ENCODE assay signal across 8 cellular contexts in genomic region chr12:50070314-50071060, GRCh38. TPM values are rescaled to one million over a fixed set of nuclear protein-coding genes. Genes with fewer than 3 reads are reported as not detected.
DNase-seq lines count a peak whose midpoint lies in the region; ATAC-seq, FAIRE-seq and TF ChIP-seq lines count a peak whose summit lies in the region.

No MANE protein-coding gene starts in this region.

- H2AFZ ChIP-seq in KMS-11 (ENCODE audit: low read depth) = peak overlapping the region; percentile 58
- peak overlapping the region; percentile 86 for H2AFZ ChIP-seq in osteoblast (ENCODE audit: low read length)

- H3K9me3 ChIP-seq in osteoblast (ENCODE audit: low read depth, low read length) (no peaks in the 10 kb centered on the region), transverse colon (no peaks in the 10 kb centered on the region)

- H3K27ac ChIP-seq in KMS-11 (no peak overlapping the region), osteoblast (ENCODE audit: low read depth, low read length) (no peak overlapping the region), transverse colon (no peak overlapping the region)

- ATAC-seq in activated T-helper 17 cell treated with anti-CD3 and anti-CD28 coated beads, Interleukin-2, amount 50 U/mL, for 72 hours (replicated peaks) = peak; percentile 63
- ATAC-seq in GM19351 (IDR thresholded peaks at IDR 0.05; ENCODE audit: unreplicated experiment) = no peak

- TF ChIP-seq POLR2A in transverse colon (IDR thresholded peaks at IDR 0.05) = no peak

- no peak overlapping the region for H3K27ac Mint-ChIP-seq in activated T-helper 17 cell treated with anti-CD3 and anti-CD28 coated beads, Interleukin-2, amount 50 U/mL, for 72 hours

- H3K4me2 ChIP-seq in KMS-11 (no peak overlapping the region), osteoblast (ENCODE audit: insufficient read depth, low read length) (peak overlapping the region; percentile 68)

- TF ChIP-seq CTCF in KMS-11 (conservative IDR thresholded peaks at IDR 0.05; ENCODE audit: low read depth, low read length) (peak; percentile 93), osteoblast (IDR thresholded peaks at IDR 0.05; ENCODE audit: extremely low read depth, low read depth, low read length) (peak; percentile 99), transverse colon (IDR thresholded peaks at IDR 0.05) (peak; percentile 87 to 95 (median 92))

- no peak for TF ChIP-seq EP300 in transverse colon (IDR thresholded peaks at IDR 0.05; ENCODE audit: low read depth)

- no peaks in the 10 kb centered on the region for H3K9me3 Mint-ChIP-seq in activated T-helper 17 cell treated with anti-CD3 and anti-CD28 coated beads, Interleukin-2, amount 50 U/mL, for 72 hours

- in situ Hi-C loops in transverse colon (cut with MboI; ENCODE audit: low pct_ligation_motif_present in 1 of 4, low pct_unique_long_range_greater_than_20kb in 1 of 4, low sequenced_read_pairs in 3 of 4) = loop anchor here in 2 of 4 donors (5.0 to 25.0 kb wide), 2 partner anchors 103 to 208 kb away; no protein-coding TSS in a partner anchor

- no peaks in the 10 kb centered on the region for H4K20me1 ChIP-seq in KMS-11 (ENCODE audit: insufficient read depth)
- no peaks in the 10 kb centered on the region for H4K20me1 ChIP-seq in osteoblast (ENCODE audit: insufficient read depth, low read length)

- H3K36me3 Mint-ChIP-seq in activated T-helper 17 cell treated with anti-CD3 and anti-CD28 coated beads, Interleukin-2, amount 50 U/mL, for 72 hours (ENCODE audit: low read depth) = no peaks in the 10 kb centered on the region

- intact Hi-C loops in transverse colon (cut with DNase I; ENCODE audit: low total_unique reads) = loop anchor here (5.0 kb wide), 1 partner anchor 103 kb away; no protein-coding TSS in a partner anchor

- H3K4me3 ChIP-seq in KMS-11 (IDR thresholded peaks at IDR 0.05; ENCODE audit: insufficient read depth, low read depth, low read length) = no peak overlapping the region
- H3K4me3 ChIP-seq in osteoblast (ENCODE audit: insufficient read depth, low read length) = peak overlapping the region; percentile 39
- H3K4me3 ChIP-seq in transverse colon = no peak overlapping the region

- no peaks in the 10 kb centered on the region for H3K4me1 Mint-ChIP-seq in activated T-helper 17 cell treated with anti-CD3 and anti-CD28 coated beads, Interleukin-2, amount 50 U/mL, for 72 hours

- no peaks in the 10 kb centered on the region for H3K79me2 ChIP-seq in KMS-11 (ENCODE audit: insufficient read depth, low read depth)
- no peaks in the 10 kb centered on the region for H3K79me2 ChIP-seq in osteoblast (ENCODE audit: insufficient read depth, low read length)

- H3K4me3 Mint-ChIP-seq in activated T-helper 17 cell treated with anti-CD3 and anti-CD28 coated beads, Interleukin-2, amount 50 U/mL, for 72 hours = no peak overlapping the region

- H3K36me3 ChIP-seq in KMS-11 (ENCODE audit: insufficient read depth) = no peaks in the 10 kb centered on the region
- H3K36me3 ChIP-seq in osteoblast (ENCODE audit: insufficient read depth, low read length) = no peaks in the 10 kb centered on the region
- no peaks in the 10 kb centered on the region for H3K36me3 ChIP-seq in transverse colon

- peaks cover 21% of the 10 kb centered on the region for H3K4me1 ChIP-seq in KMS-11 (ENCODE audit: low read depth, poor library complexity, severe bottlenecking)
- H3K4me1 ChIP-seq in osteoblast (ENCODE audit: insufficient read depth, low read length) = peaks cover 24% of the 10 kb centered on the region
- peaks cover 3 to 21% (median 5%) of the 10 kb centered on the region in 4 donors for H3K4me1 ChIP-seq in transverse colon

- H3K9ac ChIP-seq in KMS-11 = no peak overlapping the region

- H3K27me3 ChIP-seq in KMS-11 (ENCODE audit: insufficient read depth, low read depth) = no peaks in the 10 kb centered on the region
- H3K27me3 ChIP-seq in osteoblast (ENCODE audit: insufficient read depth, low read length) = no peaks in the 10 kb centered on the region
- no peaks in the 10 kb centered on the region for H3K27me3 ChIP-seq in transverse colon

- no peaks in the 10 kb centered on the region for H3K27me3 Mint-ChIP-seq in activated T-helper 17 cell treated with anti-CD3 and anti-CD28 coated beads, Interleukin-2, amount 50 U/mL, for 72 hours

- 28 to 42% methylated on average over 6 to 9 of the region's 9 CpGs for WGBS in transverse colon (ENCODE audit: low coverage in 1 of 2), 2 donors

- DNase-seq in DMS153 (lab: John Stamatoyannopoulos, UW) (peak; percentile 52), RCC 7860 (ENCODE audit: low spot score) (peak; percentile 64), foreskin melanocyte (peak; percentile 87), osteoblast (ENCODE audit: insufficient read length, low spot score, missing footprints) (peak; percentile 88), transverse colon (peak; percentile 86)

- FAIRE-seq in RCC 7860 (lab: Jason Lieb, UNC) = no peak

RNA-seq across cellular contexts. Expression of gene ASIC1, which starts 13.1 kb away (rescaled TPM):
- 1 to 10 TPM in 1 of 2 donors, under 1 TPM in 1; 0.53 to 1.4 TPM for total RNA-seq in activated T-helper 17 cell treated with anti-CD3 and anti-CD28 coated beads, Interleukin-2, amount 50 U/mL, for 72 hours
- 0.72 and 0.88 TPM in 2 replicates for total RNA-seq in osteoblast
- total RNA-seq in transverse colon = 1 to 10 TPM in 1 of 4 donors, under 1 TPM in 3; 0.75 to 3.0 (median 0.81) TPM

RNA-seq across cellular contexts. Expression of gene SMARCD1, which starts 14.7 kb away (rescaled TPM):
- total RNA-seq in activated T-helper 17 cell treated with anti-CD3 and anti-CD28 coated beads, Interleukin-2, amount 50 U/mL, for 72 hours = 10 to 100 TPM; 29.4 to 57.3 TPM
- total RNA-seq in osteoblast (50.3 and 53.0 TPM in 2 replicates), transverse colon (10 to 100 TPM; 23.7 to 52.4 (median 40.4) TPM)

RNA-seq across cellular contexts. Expression of gene GPD1, which starts 33.3 kb away (rescaled TPM):
- under 1 TPM in 1 of 2 donors, not detected in 1; 0.35 TPM for total RNA-seq in activated T-helper 17 cell treated with anti-CD3 and anti-CD28 coated beads, Interleukin-2, amount 50 U/mL, for 72 hours
- total RNA-seq in osteoblast = under 0.01 TPM in 1 of 2 replicates, not detected in the other
- 10 to 100 TPM in 2 of 4 donors, 1 to 10 TPM in 1, not detected in 1; 9.2 to 22.1 (median 11.3) TPM for total RNA-seq in transverse colon

RNA-seq across cellular contexts. Expression of gene COX14, which starts 41.5 kb away (rescaled TPM):
- total RNA-seq in activated T-helper 17 cell treated with anti-CD3 and anti-CD28 coated beads, Interleukin-2, amount 50 U/mL, for 72 hours = 10 to 100 TPM; 29.8 to 55.5 TPM
- total RNA-seq in osteoblast = 29.0 and 29.8 TPM in 2 replicates
- 100 to 1,000 TPM in 1 of 4 donors, 10 to 100 TPM in 3; 22.1 to 107 (median 62.0) TPM for total RNA-seq in transverse colon

RNA-seq across cellular contexts. Expression of gene RACGAP1, which starts 45.2 kb away (rescaled TPM):
- total RNA-seq in activated T-helper 17 cell treated with anti-CD3 and anti-CD28 coated beads, Interleukin-2, amount 50 U/mL, for 72 hours = 100 to 1,000 TPM; 132 to 145 TPM
- total RNA-seq in osteoblast = 12.7 and 16.5 TPM in 2 replicates
- total RNA-seq in transverse colon = 10 to 100 TPM in 2 of 4 donors, 1 to 10 TPM in 2; 5.0 to 13.4 (median 9.3) TPM
